ENCODE assay signal across 8 cellular contexts in the genomic region with DNA sequence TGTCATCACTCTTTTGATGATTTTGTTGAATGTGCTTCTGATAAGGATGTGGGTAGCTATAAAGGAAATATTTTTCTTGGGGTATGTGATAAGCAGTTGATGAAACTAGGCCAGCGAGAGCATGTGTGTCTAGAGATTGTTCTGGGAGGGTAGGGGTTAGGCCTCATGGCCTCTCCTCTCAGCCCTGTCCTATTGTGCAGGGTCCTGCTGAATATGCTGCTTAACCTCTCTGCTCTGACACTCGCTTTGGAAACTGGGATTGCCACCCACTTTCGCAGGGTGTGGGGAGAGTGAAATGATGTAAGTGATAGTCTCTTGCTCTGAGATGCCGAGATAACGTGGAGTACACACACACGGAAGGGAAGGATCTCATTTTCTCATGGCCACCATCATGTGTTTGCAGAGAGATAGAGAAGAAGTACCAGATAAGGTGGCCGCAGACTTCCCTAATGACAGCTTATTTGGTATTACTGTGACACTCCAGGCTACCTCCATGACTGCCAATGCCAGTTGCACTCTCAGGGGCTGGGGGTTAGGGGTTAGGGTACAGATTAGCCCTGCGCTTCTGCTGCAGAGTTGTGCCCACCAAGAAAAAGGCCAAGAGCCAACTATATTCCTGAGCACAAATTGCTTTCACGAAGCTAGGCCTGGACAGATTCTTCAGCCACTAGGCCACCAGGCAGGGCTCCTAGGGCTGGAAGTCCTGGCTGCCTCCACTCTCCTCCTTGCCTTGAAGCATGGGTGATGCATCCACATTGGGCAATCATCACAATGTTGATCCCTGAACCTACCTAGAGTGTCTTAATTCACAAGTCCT. TPM values are rescaled to one million over a fixed set of nuclear protein-coding genes. Genes with fewer than 3 reads are reported as not detected.
DNase-seq lines count a peak whose midpoint lies in the region; ATAC-seq, FAIRE-seq and TF ChIP-seq lines count a peak whose summit lies in the region.
"Had no signal": no experiment of that assay in that cellular context is flagged by ENCODE, and none has a peak within 500 bp of the region (broad histone marks: within the 10 kb centered on the region; RNA-seq: fewer than 3 reads in every experiment).

No MANE protein-coding gene starts in this region.

- H3K9me3 Mint-ChIP-seq in activated CD4-positive, alpha-beta memory T cell treated with anti-CD3 and anti-CD28 coated beads for 36 hours, result no peaks in the 10 kb centered on the region
- no peaks in the 10 kb centered on the region for H3K9me3 Mint-ChIP-seq in stimulated activated memory B cell treated with anti-CD40 and anti-IgM and Interleukin-4, amounts not matched to agents 10 μg/mL and 1 μg/mL and 100 μg/mL, for 72 hours

- POLR2A ChIA-PET in activated CD4-positive, alpha-beta memory T cell treated with anti-CD3 and anti-CD28 coated beads for 36 hours (lab: Charles Lee), result interaction anchor here (0.6 to 21.3 kb wide), 8 partner anchors 9 to 56 kb away, joined by 3 to 504 read pairs (median 8); partner anchors contain the start of gene TNFAIP8
- POLR2A ChIA-PET in H1 (lab: Charles Lee; ENCODE audit: partially characterized antibody), result interaction anchor here (1.4 kb wide), 1 partner anchor 16 kb away, joined by 4 read pairs; no protein-coding TSS in a partner anchor

- H3K23ac ChIP-seq in H1 (ENCODE audit: insufficient read length), result no peak overlapping the region

- no peak overlapping the region for H2AFZ ChIP-seq in H1 (ENCODE audit: low read length)

- 92% methylated on average over 9 of the region's 9 CpGs; no CpG with 5 or more reads in 1 of the 2 experiments for WGBS in H1 (ENCODE audit: extremely low coverage in 1 of 2, insufficient coverage in 1 of 2, insufficient read length in 1 of 2, insufficient replicate concordance in 2 of 2, low coverage in 1 of 2, low lambda C conversion rate in 2 of 2, missing lambda C conversion rate in 1 of 2), 2 experiments
- WGBS in aorta, 2 donors, result 88 to 90% methylated on average over 9 of the region's 9 CpGs

- 0 out of 4 replicates have a peak, but pooled peaks cover 0 to 6% of the 10 kb centered on the region in 2 experiments for H3K79me2 ChIP-seq in H1 (ENCODE audit: control insufficient read depth in 1 of 2, insufficient read depth in 2 of 2, low read length in 2 of 2)

- no peak overlapping the region for H4K5ac ChIP-seq in H1 (ENCODE audit: insufficient read length, low read depth, low read length)

- no peak for TF ChIP-seq EP300 in H1 (IDR thresholded peaks at IDR 0.05; ENCODE audit: borderline replicate concordance in 1 of 2, low read depth in 2 of 2, low read length in 2 of 2)

- no peaks in the 10 kb centered on the region for H3K27me3 Mint-ChIP-seq in activated CD4-positive, alpha-beta memory T cell treated with anti-CD3 and anti-CD28 coated beads for 36 hours
- H3K27me3 Mint-ChIP-seq in stimulated activated memory B cell treated with anti-CD40 and anti-IgM and Interleukin-4, amounts not matched to agents 10 μg/mL and 1 μg/mL and 100 μg/mL, for 72 hours, result no peaks in the 10 kb centered on the region

- H3K4me1 ChIP-seq in H1 (replicated peaks in 1 of 4; ENCODE audit: control insufficient read depth in 3 of 4, insufficient read depth in 4 of 4, low read length in 3 of 4) (peaks cover 0 to 10% (median 8%) of the 10 kb centered on the region in 4 experiments), aorta (ENCODE audit: control insufficient read depth in 1 of 2, insufficient read depth in 2 of 2, low read length in 2 of 2) (no peaks in the 10 kb centered on the region)

- no peak overlapping the region for H4K91ac ChIP-seq in H1 (replicated peaks; ENCODE audit: insufficient read length, low read length)

- no peak overlapping the region for H3K14ac ChIP-seq in H1 (ENCODE audit: insufficient read length)

- ATAC-seq in stimulated activated memory B cell treated with anti-CD40 and anti-IgM and Interleukin-4, amounts not matched to agents 10 μg/mL and 1 μg/mL and 100 μg/mL, for 72 hours, result no peak
- ATAC-seq in HG03442 (IDR thresholded peaks at IDR 0.05; ENCODE audit: unreplicated experiment) (no peak), HG03045 (IDR thresholded peaks at IDR 0.05; ENCODE audit: unreplicated experiment) (no peak), aorta (ENCODE audit: low FRiP score) (no peak)

- peak overlapping the region; percentile 96 for H3K27ac Mint-ChIP-seq in activated CD4-positive, alpha-beta memory T cell treated with anti-CD3 and anti-CD28 coated beads for 36 hours
- peak overlapping the region; percentile 84 for H3K27ac Mint-ChIP-seq in stimulated activated memory B cell treated with anti-CD40 and anti-IgM and Interleukin-4, amounts not matched to agents 10 μg/mL and 1 μg/mL and 100 μg/mL, for 72 hours

- no peak overlapping the region for H3K9ac ChIP-seq in H1 (replicated peaks in 1 of 4; ENCODE audit: extremely low read depth in 1 of 4, low read depth in 3 of 4, low read length in 3 of 4)

- peak overlapping the region; percentile 30 for H3K4me3 Mint-ChIP-seq in activated CD4-positive, alpha-beta memory T cell treated with anti-CD3 and anti-CD28 coated beads for 36 hours
- no peak overlapping the region for H3K4me3 Mint-ChIP-seq in stimulated activated memory B cell treated with anti-CD40 and anti-IgM and Interleukin-4, amounts not matched to agents 10 μg/mL and 1 μg/mL and 100 μg/mL, for 72 hours

- no peak overlapping the region for H3K4me2 ChIP-seq in H1 (ENCODE audit: insufficient read depth in 1 of 2, low read depth in 2 of 2, low read length in 2 of 2)

- no peak overlapping the region for H3K56ac ChIP-seq in H1 (replicated peaks; ENCODE audit: insufficient read length, low read depth, low read length)

- H2BK5ac ChIP-seq in H1 (ENCODE audit: low read depth, low read length), result no peak overlapping the region

- H4K20me1 ChIP-seq in H1 (replicated peaks in 1 of 2; ENCODE audit: control insufficient read depth in 1 of 2, insufficient read depth in 2 of 2, low read length in 2 of 2), result no peaks in the 10 kb centered on the region

- H2BK12ac ChIP-seq in H1 (ENCODE audit: low read depth, low read length), result peak overlapping the region; percentile 3; the same call in 1 of the 2 replicates

- no peak overlapping the region for H2BK120ac ChIP-seq in H1 (replicated peaks; ENCODE audit: low read depth, low read length)

- H3K79me1 ChIP-seq in H1 (ENCODE audit: low read depth, low read length), result no peaks in the 10 kb centered on the region; the same call in 1 of the 2 replicates

- peak overlapping the region; percentile 1; the same call in 1 of the 2 replicates for H2AK5ac ChIP-seq in H1 (ENCODE audit: low read depth, low read length)

- H3K23me2 ChIP-seq in H1 (ENCODE audit: low read depth, low read length), result no peaks in the 10 kb centered on the region

- no peak overlapping the region for H3K4ac ChIP-seq in H1 (replicated peaks; ENCODE audit: insufficient read length, low read depth, low read length)

- H2BK20ac ChIP-seq in H1 (ENCODE audit: low read length), result no peak overlapping the region

- DNase-seq in activated CD4-positive, alpha-beta memory T cell treated with anti-CD3 and anti-CD28 coated beads for 36 hours, result peak; percentile 77
- no peak for DNase-seq in H1 (ENCODE audit: low read depth in 1 of 2, low spot score in 2 of 2)
- no peak for DNase-seq in aorta

- no peak for TF ChIP-seq CTCF in H1 (IDR thresholded peaks at IDR 0.05; ENCODE audit: control extremely low read depth in 1 of 3, insufficient read depth in 1 of 3, low read depth in 1 of 3, low read length in 3 of 3)

- no peak for TF ChIP-seq POLR2A in H1 (IDR thresholded peaks at IDR 0.05; ENCODE audit: control extremely low read depth in 1 of 2, low read depth in 2 of 2, low read length in 2 of 2)

- H3K27ac ChIP-seq in KOPT-K1 (ENCODE audit: low read depth, low read length, poor library complexity, severe bottlenecking), result peak overlapping the region; percentile 95
- no peak overlapping the region for H3K27ac ChIP-seq in H1 (ENCODE audit: low read depth, low read length)
- no peak overlapping the region for H3K27ac ChIP-seq in aorta (ENCODE audit: low read depth in 1 of 2, low read length in 2 of 2)

- H3K36me3 Mint-ChIP-seq in activated CD4-positive, alpha-beta memory T cell treated with anti-CD3 and anti-CD28 coated beads for 36 hours, result peaks cover 6% of the 10 kb centered on the region
- peaks cover 15% of the 10 kb centered on the region for H3K36me3 Mint-ChIP-seq in stimulated activated memory B cell treated with anti-CD40 and anti-IgM and Interleukin-4, amounts not matched to agents 10 μg/mL and 1 μg/mL and 100 μg/mL, for 72 hours

- no peaks in the 10 kb centered on the region for H3K27me3 ChIP-seq in H1 (replicated peaks in 1 of 4; ENCODE audit: control insufficient read depth in 3 of 4, extremely low read depth in 1 of 4, insufficient read depth in 3 of 4, low read length in 3 of 4)
- no peaks in the 10 kb centered on the region for H3K27me3 ChIP-seq in aorta (ENCODE audit: control insufficient read depth in 1 of 2, insufficient read depth in 2 of 2, low read length in 1 of 2)

- no peak overlapping the region for H3K4me3 ChIP-seq in H1 (ENCODE audit: extremely low read depth in 1 of 4, insufficient read depth in 2 of 4, low read depth in 3 of 4, low read length in 4 of 4)
- no peak overlapping the region for H3K4me3 ChIP-seq in aorta (ENCODE audit: low read length in 2 of 2)

- H4K8ac ChIP-seq in H1 (ENCODE audit: extremely low read depth, insufficient read depth, low read length), result no peak overlapping the region

- no peak overlapping the region for H2BK15ac ChIP-seq in H1 (ENCODE audit: low read length)

- no peak for FAIRE-seq in H1 (lab: Jason Lieb, UNC)
- FAIRE-seq: keratinocyte had no signal

- no peaks in the 10 kb centered on the region; the same call in 1 of the 2 replicates for H3K36me3 ChIP-seq in KOPT-K1 (ENCODE audit: insufficient read depth, low read length)
- no peaks in the 10 kb centered on the region for H3K36me3 ChIP-seq in H1 (ENCODE audit: control insufficient read depth in 2 of 4, insufficient read depth in 4 of 4, low read length in 3 of 4)
- no peaks in the 10 kb centered on the region for H3K36me3 ChIP-seq in aorta (ENCODE audit: control insufficient read depth in 1 of 2, insufficient read depth in 2 of 2, low read length in 1 of 2)

- H3K18ac ChIP-seq in H1 (ENCODE audit: extremely low read depth, low read length), result no peak overlapping the region

- no peak for TF ChIP-seq RAD21 in H1 (IDR thresholded peaks at IDR 0.05 in 1 of 2, conservative IDR thresholded peaks at IDR 0.05 in 1 of 2; ENCODE audit: low read depth in 2 of 2, low read length in 2 of 2)

- CTCF ChIA-PET in activated CD4-positive, alpha-beta memory T cell treated with anti-CD3 and anti-CD28 coated beads for 36 hours (lab: Charles Lee), result interaction anchor here (1.2 to 3.1 kb wide), 3 partner anchors 14 to 62 kb away, joined by 4 to 11 read pairs (median 10); no protein-coding TSS in a partner anchor
- CTCF ChIA-PET in H1 (lab: Charles Lee; ENCODE audit: partially characterized antibody), result interaction anchor here (1.0 to 1.6 kb wide), 4 partner anchors 11 to 104 kb away, joined by 3 to 7 read pairs (median 4); no protein-coding TSS in a partner anchor

- intact Hi-C loops in activated CD4-positive, alpha-beta memory T cell treated with anti-CD3 and anti-CD28 coated beads for 36 hours (cut with micrococcal nuclease), result no loop called here
- intact Hi-C loops in aorta (cut with DNase I), result loop anchor here (5.0 to 10.0 kb wide), 2 partner anchors 58 to 346 kb away; partner anchors contain the start of gene DTWD2 (in 2 of the 2)

- peaks cover 95% of the 10 kb centered on the region for H3K4me1 Mint-ChIP-seq in activated CD4-positive, alpha-beta memory T cell treated with anti-CD3 and anti-CD28 coated beads for 36 hours (ENCODE audit: low read depth)
- peaks cover 92% of the 10 kb centered on the region for H3K4me1 Mint-ChIP-seq in stimulated activated memory B cell treated with anti-CD40 and anti-IgM and Interleukin-4, amounts not matched to agents 10 μg/mL and 1 μg/mL and 100 μg/mL, for 72 hours

- H3K9me3 ChIP-seq in KOPT-K1 (ENCODE audit: insufficient read depth, low read length, poor library complexity, severe bottlenecking) (no peaks in the 10 kb centered on the region), H1 (ENCODE audit: insufficient read depth in 2 of 2, low read depth in 1 of 2, low read length in 1 of 2) (no peaks in the 10 kb centered on the region), aorta (ENCODE audit: control insufficient read depth, low read length) (no peaks in the 10 kb centered on the region)

RNA-seq across cellular contexts. Expression of gene TNFAIP8, which starts 25.2 kb away (rescaled TPM):
- 100 to 1,000 TPM; 153 to 159 TPM for total RNA-seq in activated CD4-positive, alpha-beta memory T cell treated with anti-CD3 and anti-CD28 coated beads for 36 hours
- 17.8 and 19.3 TPM in 2 replicates for total RNA-seq in H1 (2021; fragmentation: NEBNext Ultra II Directional; extraction: Animal tissue kit (Norgen Biotek cat#: 25700))
- polyA plus RNA-seq in H1 (2011; rRNA removed) (9.4 and 12.4 TPM in 2 replicates), aorta (10 to 100 TPM; 13.7 to 32.2 TPM)
- 15.9 TPM for polyA plus RNA-seq in H1 (2011; cell fraction: cytosol; rRNA removed)
- polyA plus RNA-seq in H1 (2011; cell fraction: nucleus; rRNA removed), result 10.8 TPM
- polyA plus RNA-seq in H1 (2012, experiment 1 of 2), result 15.0 to 23.2 TPM (median 17.1 TPM) in 4 replicates
- polyA plus RNA-seq in H1 (2012, experiment 2 of 2), result 2.8 TPM
- polyA plus RNA-seq in H1 (2013, experiment 1 of 2), result 12.1 TPM
- polyA plus RNA-seq in H1 (2013, experiment 2 of 2), result 12.9 TPM
- polyA minus RNA-seq in H1 (2011; rRNA and poly(A)+ RNA removed), result 11.5 and 12.8 TPM in 2 replicates
- polyA minus RNA-seq in H1 (2011; cell fraction: cytosol; rRNA and poly(A)+ RNA removed), result 19.8 TPM
- 19.0 TPM for polyA minus RNA-seq in H1 (2011; cell fraction: nucleus; rRNA and poly(A)+ RNA removed)
- total RNA-seq in aorta, result 10 to 100 TPM; 17.8 to 26.9 TPM
